Comparison of ENCODE assay signal across 8 cellular contexts in the genomic region with DNA sequence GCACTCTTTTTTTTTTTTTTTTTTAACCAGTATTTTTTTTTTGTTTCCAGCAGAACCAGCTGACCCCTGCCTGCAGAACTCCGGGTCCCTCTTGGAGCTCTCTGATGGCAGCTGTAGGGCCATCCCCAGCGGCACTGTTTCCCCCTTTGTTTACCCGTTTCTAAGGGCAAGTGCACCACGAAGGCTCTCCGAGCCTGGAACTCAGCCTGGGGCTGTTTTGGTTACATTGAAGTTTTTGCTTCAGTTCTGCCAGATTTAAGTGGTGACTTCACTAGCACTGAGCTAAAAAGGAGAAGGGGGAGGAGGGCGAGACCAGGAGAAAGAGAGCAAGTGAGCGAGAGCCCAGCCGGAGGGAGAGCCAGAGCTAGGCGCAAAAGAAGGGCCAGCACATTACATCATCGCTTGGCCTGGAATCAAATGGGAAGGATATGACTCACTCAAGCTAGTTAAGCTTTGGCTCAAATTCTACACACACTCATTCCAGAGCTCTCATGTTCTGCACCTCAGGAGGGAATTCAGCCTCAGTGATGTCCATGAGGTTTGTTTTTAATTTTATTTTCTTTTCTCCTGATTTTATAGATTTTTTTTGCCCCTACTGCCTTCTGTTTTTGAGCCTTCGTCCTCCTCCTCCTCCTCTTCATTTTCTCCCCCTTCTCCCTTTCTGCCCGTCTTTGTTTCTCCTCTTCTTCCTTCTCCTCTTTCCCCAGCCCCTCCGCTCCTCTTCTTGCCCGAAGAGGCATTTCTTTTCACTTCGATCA.
DNase-seq lines count a peak whose midpoint lies in the region; ATAC-seq and TF ChIP-seq lines count a peak whose summit lies in the region.

No MANE protein-coding gene starts in this region.

- no peaks in the 10 kb centered on the region for H3K9me3 Mint-ChIP-seq in activated naive CD8-positive, alpha-beta T cell treated with anti-CD3 and anti-CD28 coated beads, Interleukin-2, amount 50 U/mL, for 24 hours
- H3K9me3 Mint-ChIP-seq in neural progenitor cell = no peaks in the 10 kb centered on the region

- peak; percentile 68 for ATAC-seq in HG02610 (IDR thresholded peaks at IDR 0.05; ENCODE audit: unreplicated experiment)
- ATAC-seq in activated naive CD8-positive, alpha-beta T cell treated with anti-CD3 and anti-CD28 coated beads, Interleukin-2, amount 50 U/mL, for 24 hours = peak; percentile 55
- ATAC-seq in HG02970 (IDR thresholded peaks at IDR 0.05; ENCODE audit: low FRiP score, unreplicated experiment) = no peak
- no peak for ATAC-seq in GM18873 (IDR thresholded peaks at IDR 0.05; ENCODE audit: low FRiP score, unreplicated experiment)

- H3K36me3 Mint-ChIP-seq in activated naive CD8-positive, alpha-beta T cell treated with anti-CD3 and anti-CD28 coated beads, Interleukin-2, amount 50 U/mL, for 24 hours (ENCODE audit: low read depth) = no peaks in the 10 kb centered on the region
- no peaks in the 10 kb centered on the region for H3K36me3 Mint-ChIP-seq in neural progenitor cell

- H3K4me1 Mint-ChIP-seq in activated naive CD8-positive, alpha-beta T cell treated with anti-CD3 and anti-CD28 coated beads, Interleukin-2, amount 50 U/mL, for 24 hours = no peaks in the 10 kb centered on the region
- H3K4me1 Mint-ChIP-seq in neural progenitor cell = peaks cover 13% of the 10 kb centered on the region

- peaks cover 34% of the 10 kb centered on the region for H3K4me1 ChIP-seq in neural progenitor cell

- no peak overlapping the region for H3K9ac ChIP-seq in neural progenitor cell

- no peak for TF ChIP-seq CTCF in neural progenitor cell (IDR thresholded peaks at IDR 0.05)

- H3K9me3 ChIP-seq in neural progenitor cell (ENCODE audit: low read depth) = no peaks in the 10 kb centered on the region

- H3K27ac ChIP-seq in neural progenitor cell = peak overlapping the region; percentile 94

- peak overlapping the region; percentile 47 for H3K4me3 ChIP-seq in neural progenitor cell

- peaks cover 7% of the 10 kb centered on the region for H3K27me3 Mint-ChIP-seq in activated naive CD8-positive, alpha-beta T cell treated with anti-CD3 and anti-CD28 coated beads, Interleukin-2, amount 50 U/mL, for 24 hours
- peaks cover 2% of the 10 kb centered on the region for H3K27me3 Mint-ChIP-seq in neural progenitor cell (ENCODE audit: insufficient read depth, low read depth)

- H2AFZ ChIP-seq in neural progenitor cell (replicated peaks) = peak overlapping the region; percentile 74

- H3K27ac Mint-ChIP-seq in activated naive CD8-positive, alpha-beta T cell treated with anti-CD3 and anti-CD28 coated beads, Interleukin-2, amount 50 U/mL, for 24 hours = no peak overlapping the region
- no peak overlapping the region for H3K27ac Mint-ChIP-seq in neural progenitor cell

- H3K4me2 ChIP-seq in neural progenitor cell = peak overlapping the region; percentile 79

- H3K36me3 ChIP-seq in neural progenitor cell = no peaks in the 10 kb centered on the region

- DNase-seq in Daoy (ENCODE audit: low read depth) = peak; percentile 100
- peak; percentile 80 for DNase-seq in NCI-H2107 (lab: John Stamatoyannopoulos, UW)
- peak; percentile 11 for DNase-seq in activated naive CD8-positive, alpha-beta T cell treated with anti-CD3 and anti-CD28 coated beads, Interleukin-2, amount 50 U/mL, for 24 hours
- DNase-seq in head of caudate nucleus = peak; percentile 67 to 98 (median 93)
- DNase-seq in neural progenitor cell (ENCODE audit: low spot score) = peak; percentile 58

- H3K79me2 ChIP-seq in neural progenitor cell (ENCODE audit: low read depth) = no peaks in the 10 kb centered on the region

- no peaks in the 10 kb centered on the region for H4K20me1 ChIP-seq in neural progenitor cell (ENCODE audit: low read depth)

- peaks cover 26% of the 10 kb centered on the region for H3F3A ChIP-seq in neural progenitor cell (ENCODE audit: low read depth)

- H3K4me3 Mint-ChIP-seq in activated naive CD8-positive, alpha-beta T cell treated with anti-CD3 and anti-CD28 coated beads, Interleukin-2, amount 50 U/mL, for 24 hours = no peak overlapping the region
- H3K4me3 Mint-ChIP-seq in neural progenitor cell = no peak overlapping the region

- H3K27me3 ChIP-seq in neural progenitor cell = no peaks in the 10 kb centered on the region

- intact Hi-C loops in head of caudate nucleus (cut with DNase I) = loop anchor here (2.0 to 10.0 kb wide), 2 partner anchors 167 to 271 kb away; a partner anchor contains a TSS

Comparison
In these comparisons a context has a peak if more than half of its experiments do, and no peak if none do; other contexts are left out.
1. DNase-seq: peak in every context shown above with its lines; median percentile 100 in Daoy; 93 in head of caudate nucleus; 80 in NCI-H2107; 58 in neural progenitor cell; 11 in activated naive CD8-positive, alpha-beta T cell treated with anti-CD3 and anti-CD28 coated beads, Interleukin-2, amount 50 U/mL, for 24 hours.
2. ATAC-seq: peak in HG02610 (single experiment) and activated naive CD8-positive, alpha-beta T cell treated with anti-CD3 and anti-CD28 coated beads, Interleukin-2, amount 50 U/mL, for 24 hours (single experiment); none in HG02970 (single experiment) and GM18873 (single experiment).